In the genomic region with DNA sequence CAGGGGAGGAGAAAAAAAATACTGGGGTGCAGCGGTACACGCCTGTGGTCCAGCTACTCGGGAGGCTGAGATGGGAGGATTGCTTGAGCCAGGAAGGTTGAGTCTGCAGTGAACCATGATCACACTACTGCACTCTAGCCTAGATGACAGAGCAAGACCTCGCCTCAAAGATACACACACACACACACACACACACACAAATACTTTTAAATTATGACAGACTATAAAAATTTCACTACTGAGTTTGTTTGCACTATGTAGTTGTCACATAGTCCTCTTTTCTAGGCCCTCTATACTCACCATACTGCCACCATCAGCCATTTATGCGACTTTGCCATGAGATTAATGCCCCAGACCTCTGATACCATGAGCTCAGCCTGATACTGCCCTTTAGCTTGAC, we compare ENCODE assay signal across 23 cellular contexts.
DNase-seq lines count a peak whose midpoint lies in the region; ATAC-seq and TF ChIP-seq lines count a peak whose summit lies in the region.
"Had no signal": no experiment of that assay in that cellular context is flagged by ENCODE, and none has a peak within 500 bp of the region (broad histone marks: within the 10 kb centered on the region; RNA-seq: fewer than 3 reads in every experiment).

No MANE protein-coding gene starts in this region.

- no peaks in the 10 kb centered on the region for H3K9me2 ChIP-seq in SU-DHL-6 (replicated peaks; ENCODE audit: insufficient read depth, low read length)

- H3K4me2 ChIP-seq in SU-DHL-6 (ENCODE audit: low read depth, low read length, poor library complexity, severe bottlenecking): no peak overlapping the region
- H3K4me2 ChIP-seq: KMS-11 had no signal

- peaks cover 94% of the 10 kb centered on the region for H3K79me2 ChIP-seq in SU-DHL-6 (ENCODE audit: insufficient read depth, low read length)

- H3K4me1 ChIP-seq in transverse colon: peaks cover under 1 to 32% (median 14%) of the 10 kb centered on the region in 4 donors

- H3K9ac ChIP-seq in SU-DHL-6 (ENCODE audit: low read length): no peak overlapping the region
- H3K9ac ChIP-seq: KMS-11 had no signal

- ATAC-seq in left colon: peak; percentile 84
- no peak for ATAC-seq in GM19467 (IDR thresholded peaks at IDR 0.05; ENCODE audit: unreplicated experiment)
- ATAC-seq: activated CD8-positive, alpha-beta T cell treated with anti-CD3 and anti-CD28 coated beads, Interleukin-2, amount 10 ng/mL, durations not matched to agents 7 days and 5 days; Panc1 had no signal

- H3K27ac ChIP-seq in SU-DHL-6 (ENCODE audit: low read depth, low read length): peak overlapping the region; percentile 40; the same call in 1 of the 2 replicates
- H3K27ac ChIP-seq in transverse colon: peak overlapping the region in 3 of 4 donors; percentile 9 to 50 (median 31)
- H3K27ac ChIP-seq: cardiac muscle cell, KMS-11 had no signal

- TF ChIP-seq POLR2A in transverse colon (IDR thresholded peaks at IDR 0.05): no peak

- no peak overlapping the region for H3K4me3 ChIP-seq in SU-DHL-6 (ENCODE audit: insufficient read depth, low read length, poor library complexity, severe bottlenecking)
- H3K4me3 ChIP-seq in transverse colon: no peak overlapping the region
- H3K4me3 ChIP-seq: cardiac muscle cell had no signal

- no peak overlapping the region for H2AFZ ChIP-seq in SU-DHL-6 (ENCODE audit: low read depth, low read length, severe bottlenecking)

- TF ChIP-seq EP300 in transverse colon (IDR thresholded peaks at IDR 0.05; ENCODE audit: low read depth): no peak

- H3K9me3 Mint-ChIP-seq in activated naive CD4-positive, alpha-beta T cell treated with anti-CD3 and anti-CD28 coated beads, Interleukin-2, amount 50 U/mL, for 24 hours: no peaks in the 10 kb centered on the region
- no peaks in the 10 kb centered on the region for H3K9me3 Mint-ChIP-seq in activated naive CD4-positive, alpha-beta T cell treated with anti-CD3 and anti-CD28 coated beads, Interleukin-2, amount 10 ng/mL, durations not matched to agents 7 days and 5 days
- H3K9me3 Mint-ChIP-seq: immature natural killer cell; T-helper 2 cell treated with Interferon-gamma antibody and Interleukin-4, amounts not matched to agents 5 μg/mL and 100 μg/mL, for 36 hours had no signal

- no peak for DNase-seq in activated naive CD4-positive, alpha-beta T cell treated with anti-CD3 and anti-CD28 coated beads, Interleukin-2, amount 10 ng/mL, durations not matched to agents 7 days and 5 days
- DNase-seq in left colon (no peak), transverse colon (no peak), DMS79 treated with DMSO at 0.1 percent for 48 hours (lab: John Stamatoyannopoulos, UW) (no peak), NOMO-1 treated with dmso at 0.1 percent for 144 hours (lab: John Stamatoyannopoulos, UW; ENCODE audit: unreplicated experiment) (no peak)
- DNase-seq: ACHN; activated CD8-positive, alpha-beta T cell treated with anti-CD3 and anti-CD28 coated beads, Interleukin-2, amount 10 ng/mL, durations not matched to agents 7 days and 5 days; activated T-cell treated with anti-CD3 and anti-CD28 coated beads, Interleukin-2, amount 50 U/mL, for 48 hours; dermis blood vessel endothelial cell; immature natural killer cell; NCI-H1930; NCI-H226; NCI-H774; occipital lobe; retina; substantia nigra had no signal

- intact Hi-C loops in left colon (cut with DNase I, micrococcal nuclease) (loop anchor here in 1 of 2 donors (5.0 kb wide), 1 partner anchor 120 kb away; no protein-coding TSS in a partner anchor), transverse colon (cut with DNase I; ENCODE audit: low total_unique reads) (no loop called here)

- peaks cover 4% of the 10 kb centered on the region; the same call in 1 of the 2 replicates for H3K36me3 ChIP-seq in SU-DHL-6 (ENCODE audit: low read length)
- no peaks in the 10 kb centered on the region for H3K36me3 ChIP-seq in transverse colon
- H3K36me3 ChIP-seq: cardiac muscle cell had no signal

- H3K27ac Mint-ChIP-seq in activated naive CD4-positive, alpha-beta T cell treated with anti-CD3 and anti-CD28 coated beads, Interleukin-2, amount 50 U/mL, for 24 hours: peak overlapping the region; percentile 30
- H3K27ac Mint-ChIP-seq in activated naive CD4-positive, alpha-beta T cell treated with anti-CD3 and anti-CD28 coated beads, Interleukin-2, amount 10 ng/mL, durations not matched to agents 7 days and 5 days: no peak overlapping the region
- H3K27ac Mint-ChIP-seq: activated CD8-positive, alpha-beta T cell treated with anti-CD3 and anti-CD28 coated beads, Interleukin-2, amount 10 ng/mL, durations not matched to agents 7 days and 5 days; T-helper 2 cell treated with Interferon-gamma antibody and Interleukin-4, amounts not matched to agents 5 μg/mL and 100 μg/mL, for 36 hours had no signal

- peaks cover 71% of the 10 kb centered on the region for H3K4me1 Mint-ChIP-seq in activated naive CD4-positive, alpha-beta T cell treated with anti-CD3 and anti-CD28 coated beads, Interleukin-2, amount 50 U/mL, for 24 hours
- H3K4me1 Mint-ChIP-seq in activated naive CD4-positive, alpha-beta T cell treated with anti-CD3 and anti-CD28 coated beads, Interleukin-2, amount 10 ng/mL, durations not matched to agents 7 days and 5 days: peaks cover 32% of the 10 kb centered on the region

- H3K4me3 Mint-ChIP-seq in activated naive CD4-positive, alpha-beta T cell treated with anti-CD3 and anti-CD28 coated beads, Interleukin-2, amount 50 U/mL, for 24 hours: no peak overlapping the region
- H3K4me3 Mint-ChIP-seq in activated naive CD4-positive, alpha-beta T cell treated with anti-CD3 and anti-CD28 coated beads, Interleukin-2, amount 10 ng/mL, durations not matched to agents 7 days and 5 days: no peak overlapping the region
- H3K4me3 Mint-ChIP-seq: activated CD8-positive, alpha-beta T cell treated with anti-CD3 and anti-CD28 coated beads, Interleukin-2, amount 10 ng/mL, durations not matched to agents 7 days and 5 days; immature natural killer cell; T-helper 2 cell treated with Interferon-gamma antibody and Interleukin-4, amounts not matched to agents 5 μg/mL and 100 μg/mL, for 36 hours had no signal

- no peaks in the 10 kb centered on the region for H4K20me1 ChIP-seq in SU-DHL-6 (ENCODE audit: low read depth, low read length)

- CTCF ChIA-PET in activated naive CD4-positive, alpha-beta T cell treated with anti-CD3 and anti-CD28 coated beads, Interleukin-2, amount 10 ng/mL, durations not matched to agents 7 days and 5 days (lab: Charles Lee): interaction anchor here (1.9 to 7.8 kb wide), 2 partner anchors 103 to 118 kb away, joined by 4 to 127 read pairs; no protein-coding TSS in a partner anchor

- H3K9me3 ChIP-seq in SU-DHL-6 (ENCODE audit: insufficient read depth, low read length) (no peaks in the 10 kb centered on the region), transverse colon (no peaks in the 10 kb centered on the region)

- H3F3A ChIP-seq in SU-DHL-6 (ENCODE audit: insufficient read depth): peaks cover 12% of the 10 kb centered on the region; the same call in 1 of the 2 replicates

- in situ Hi-C loops in transverse colon (cut with MboI; ENCODE audit: low pct_ligation_motif_present in 1 of 4, low pct_unique_long_range_greater_than_20kb in 1 of 4, low sequenced_read_pairs in 3 of 4): loop anchor here in 3 of 4 donors (5.0 to 25.0 kb wide), 3 partner anchors 108 to 120 kb away; a partner anchor contains a TSS

- H3K27me3 ChIP-seq in SU-DHL-6 (ENCODE audit: low read length): no peaks in the 10 kb centered on the region
- H3K27me3 ChIP-seq in transverse colon: no peaks in the 10 kb centered on the region
- H3K27me3 ChIP-seq: cardiac muscle cell had no signal

- peaks cover 7% of the 10 kb centered on the region for H3K36me3 Mint-ChIP-seq in activated naive CD4-positive, alpha-beta T cell treated with anti-CD3 and anti-CD28 coated beads, Interleukin-2, amount 50 U/mL, for 24 hours
- peaks cover 11% of the 10 kb centered on the region for H3K36me3 Mint-ChIP-seq in activated naive CD4-positive, alpha-beta T cell treated with anti-CD3 and anti-CD28 coated beads, Interleukin-2, amount 10 ng/mL, durations not matched to agents 7 days and 5 days
- H3K36me3 Mint-ChIP-seq: immature natural killer cell had no signal

- TF ChIP-seq CTCF in SU-DHL-6 (IDR thresholded peaks at IDR 0.05; ENCODE audit: insufficient read depth, low read length, poor library complexity, severe bottlenecking) (no peak), transverse colon (IDR thresholded peaks at IDR 0.05) (no peak)

- no peaks in the 10 kb centered on the region for H3K27me3 Mint-ChIP-seq in activated naive CD4-positive, alpha-beta T cell treated with anti-CD3 and anti-CD28 coated beads, Interleukin-2, amount 50 U/mL, for 24 hours
- H3K27me3 Mint-ChIP-seq in activated naive CD4-positive, alpha-beta T cell treated with anti-CD3 and anti-CD28 coated beads, Interleukin-2, amount 10 ng/mL, durations not matched to agents 7 days and 5 days: no peaks in the 10 kb centered on the region

- 81 to 95% methylated on average over 4 to 5 of the region's 5 CpGs for WGBS in transverse colon (ENCODE audit: low coverage in 1 of 2), 2 donors
